ENCODE assay signal across 18 cellular contexts in the genomic region with DNA sequence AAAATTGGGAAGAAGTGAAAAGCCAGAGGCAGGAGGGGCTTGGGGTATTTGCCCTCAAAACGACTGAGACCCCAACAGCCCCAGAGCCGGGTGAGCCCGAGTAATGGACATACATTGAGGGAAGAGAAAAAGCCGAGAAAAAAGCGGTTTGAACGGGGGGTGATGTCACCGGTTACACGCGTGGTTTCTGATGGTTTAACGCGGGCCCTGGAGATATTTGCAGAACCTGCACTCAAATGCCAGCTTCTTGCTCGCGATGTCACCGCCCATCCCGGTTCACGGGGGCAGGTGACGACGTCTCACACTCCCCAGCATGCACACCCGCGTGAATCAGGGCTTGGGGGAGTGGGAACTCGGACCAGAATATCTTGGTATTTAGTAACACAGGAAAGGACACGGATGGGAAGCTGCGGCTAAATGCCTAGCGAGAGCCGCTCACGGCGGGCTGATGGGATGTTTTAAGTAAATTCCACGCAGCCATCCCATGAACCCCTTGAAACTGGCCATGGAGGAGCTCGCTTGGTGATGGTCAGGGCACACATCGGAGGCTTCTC.
"Had no signal": no experiment of that assay in that cellular context is flagged by ENCODE, and none has a peak within 500 bp of the region (broad histone marks: within the 10 kb centered on the region; RNA-seq: fewer than 3 reads in every experiment).

No MANE protein-coding gene starts in this region.

- H3K4me1 ChIP-seq: foreskin keratinocyte, pancreas, psoas muscle, sigmoid colon, vagina had no signal

- H3K9me3 ChIP-seq: heart right ventricle, pancreas, psoas muscle, sigmoid colon, vagina had no signal

- H3K27ac ChIP-seq: foreskin keratinocyte, heart right ventricle, pancreas, psoas muscle, sigmoid colon, vagina, VCaP had no signal

- DNase-seq: activated CD4-positive, alpha-beta T cell treated with anti-CD3 and anti-CD28 coated beads for 48 hours; activated CD4-positive, alpha-beta T cell treated with anti-CD3 and anti-CD28 coated beads, Interleukin-2, amount 50 U/mL, for 48 hours; activated CD8-positive, alpha-beta memory T cell treated with anti-CD3 and anti-CD28 coated beads for 24 hours; activated effector memory CD4-positive, alpha-beta T cell treated with Interleukin-2 at 50 U/mL for 16 hours; activated naive CD4-positive, alpha-beta T cell treated with Interleukin-2 at 50 U/mL for 16 hours; anterior cingulate cortex; endodermal cell; foreskin keratinocyte; heart right ventricle; pancreas; sigmoid colon; small intestine; stimulated activated CD4-positive, alpha-beta T cell treated with anti-CD3 and anti-CD28 coated beads, Interleukin-4, amount 100 ng/mL, for 24 hours; stimulated activated naive CD8-positive, alpha-beta T cell treated with anti-CD3 and anti-CD28 coated beads, Interleukin-15, amount 100 ng/mL, for 72 hours; substantia nigra had no signal

- H3K36me3 ChIP-seq: heart right ventricle, pancreas, sigmoid colon, vagina had no signal

- H3K4me3 ChIP-seq: heart right ventricle, pancreas, psoas muscle, sigmoid colon, vagina had no signal

- H3K27me3 ChIP-seq: pancreas, vagina had no signal
